In the genomic region with DNA sequence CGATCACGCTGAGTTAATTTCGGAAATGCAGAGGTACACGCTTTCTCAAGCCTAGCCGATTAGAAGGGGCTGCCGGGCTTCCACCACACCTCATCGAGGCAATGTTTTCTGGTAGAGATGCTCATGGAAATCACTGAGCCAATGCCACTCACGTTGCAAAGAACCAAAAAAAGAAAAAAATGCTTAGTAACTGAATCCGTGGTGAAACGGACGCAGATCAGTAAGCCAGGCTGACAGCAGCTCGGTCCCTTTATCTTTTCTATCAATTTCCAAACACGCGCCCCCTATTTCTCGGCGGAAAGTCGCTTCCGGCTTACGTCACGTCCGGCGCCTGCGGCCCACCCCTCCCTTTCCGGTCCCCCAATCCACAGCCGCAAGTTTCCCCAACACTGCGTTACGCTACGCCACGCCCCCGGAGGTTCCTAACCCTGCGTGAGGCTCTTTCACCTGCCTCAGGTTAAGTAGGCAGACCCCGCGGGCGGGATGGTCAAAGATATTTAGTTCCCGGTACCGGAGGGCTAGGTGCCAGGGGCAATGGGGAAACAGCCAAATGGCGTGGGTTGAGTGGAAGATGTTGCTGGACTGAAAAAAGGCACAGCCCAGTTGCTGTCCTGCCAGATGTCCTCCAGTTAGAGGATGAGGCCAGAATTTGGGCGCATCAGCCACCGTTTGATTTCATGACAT, we compare ENCODE assay signal across 7 cellular contexts. TPM values are rescaled to one million over a fixed set of nuclear protein-coding genes. Genes with fewer than 3 reads are reported as not detected.
A peak's percentile ranks its signal among the peaks of the same experiment; 100 is the strongest.
DNase-seq lines count a peak whose midpoint lies in the region; ATAC-seq, FAIRE-seq and TF ChIP-seq lines count a peak whose summit lies in the region.

Gene NSUN6 (minus strand): TSS at position 264 of the 684 bp plus-strand sequence. CDS start 384 bp downstream, outside the sequence.

- H3K27me3 ChIP-seq in astrocyte (ENCODE audit: insufficient read depth, low read length): no peaks in the 10 kb centered on the region

- no peaks in the 10 kb centered on the region for H3K9me3 ChIP-seq in astrocyte (ENCODE audit: insufficient read depth, low read depth, low read length)

- H3K9me3 Mint-ChIP-seq in astrocyte (ENCODE audit: unreplicated experiment): peaks cover 3% of the 10 kb centered on the region

- H3K27ac ChIP-seq in astrocyte (ENCODE audit: low read depth, low read length): peak within 1 kb of the TSS; percentile 83

- H3K36me3 Mint-ChIP-seq in astrocyte (ENCODE audit: low read depth, unreplicated experiment): no peaks in the 10 kb centered on the region

- H3K9ac ChIP-seq in astrocyte (ENCODE audit: low read length): peak within 1 kb of the TSS; percentile 92

- peak; percentile 98 for ATAC-seq in GM18502 (IDR thresholded peaks at IDR 0.05; ENCODE audit: poor library complexity, unreplicated experiment)
- peak; percentile 97 for ATAC-seq in HG02884 (IDR thresholded peaks at IDR 0.05; ENCODE audit: unreplicated experiment)

- peak within 1 kb of the TSS; percentile 90 for H3K4me2 ChIP-seq in astrocyte (ENCODE audit: low read length)

- peaks cover 5% of the 10 kb centered on the region for H3K4me1 ChIP-seq in astrocyte (ENCODE audit: insufficient read depth, low read length)

- peaks cover 3% of the 10 kb centered on the region for H3K4me1 Mint-ChIP-seq in astrocyte (ENCODE audit: low read depth, unreplicated experiment)

- H3K27me3 Mint-ChIP-seq in astrocyte (ENCODE audit: low read depth, unreplicated experiment): no peaks in the 10 kb centered on the region

- peak within 1 kb of the TSS; percentile 94 for H2AFZ ChIP-seq in astrocyte (ENCODE audit: low read depth, low read length)

- peak within 1 kb of the TSS; percentile 97 for H3K4me3 Mint-ChIP-seq in astrocyte (ENCODE audit: unreplicated experiment)

- peak within 1 kb of the TSS; percentile 94 for H3K4me3 ChIP-seq in astrocyte (ENCODE audit: insufficient read depth, low read depth, low read length)
- H3K4me3 ChIP-seq in retinal pigment epithelial cell (ENCODE audit: low read length): peak within 1 kb of the TSS; percentile 98

- TF ChIP-seq CTCF in astrocyte (IDR thresholded peaks at IDR 0.05; ENCODE audit: insufficient read depth, low read depth, low read length): no peak
- TF ChIP-seq CTCF in retinal pigment epithelial cell (conservative IDR thresholded peaks at IDR 0.05; ENCODE audit: low read depth, low read length): no peak

- H3K79me2 ChIP-seq in astrocyte (ENCODE audit: insufficient read depth, low read length): peaks cover 24% of the 10 kb centered on the region

- DNase-seq in NCI-H1694 treated with DMSO at 0.1 percent for 48 hours (lab: John Stamatoyannopoulos, UW) (peak; percentile 46), T-helper 9 cell (peak; percentile 92), astrocyte (ENCODE audit: low read depth) (peak; percentile 81), hippocampal formation (lab: John Stamatoyannopoulos, UW) (peak; percentile 80 to 84), retinal pigment epithelial cell (ENCODE audit: low read depth) (no peak)

- peak within 1 kb of the TSS; percentile 94 for H3K27ac Mint-ChIP-seq in astrocyte (ENCODE audit: unreplicated experiment)

- H3K36me3 ChIP-seq in astrocyte (ENCODE audit: insufficient read depth, low read length): peaks cover 5% of the 10 kb centered on the region

- H4K20me1 ChIP-seq in astrocyte (ENCODE audit: insufficient read depth, low read length): no peaks in the 10 kb centered on the region

- peak; percentile 34 for FAIRE-seq in astrocyte (lab: Jason Lieb, UNC)

RNA-seq across cellular contexts. Expression of gene NSUN6, which starts in this region (rescaled TPM):
- total RNA-seq in astrocyte: 5.9 and 7.3 TPM in 2 replicates
